14 cellular contexts compared by ENCODE assay signal in the genomic region with DNA sequence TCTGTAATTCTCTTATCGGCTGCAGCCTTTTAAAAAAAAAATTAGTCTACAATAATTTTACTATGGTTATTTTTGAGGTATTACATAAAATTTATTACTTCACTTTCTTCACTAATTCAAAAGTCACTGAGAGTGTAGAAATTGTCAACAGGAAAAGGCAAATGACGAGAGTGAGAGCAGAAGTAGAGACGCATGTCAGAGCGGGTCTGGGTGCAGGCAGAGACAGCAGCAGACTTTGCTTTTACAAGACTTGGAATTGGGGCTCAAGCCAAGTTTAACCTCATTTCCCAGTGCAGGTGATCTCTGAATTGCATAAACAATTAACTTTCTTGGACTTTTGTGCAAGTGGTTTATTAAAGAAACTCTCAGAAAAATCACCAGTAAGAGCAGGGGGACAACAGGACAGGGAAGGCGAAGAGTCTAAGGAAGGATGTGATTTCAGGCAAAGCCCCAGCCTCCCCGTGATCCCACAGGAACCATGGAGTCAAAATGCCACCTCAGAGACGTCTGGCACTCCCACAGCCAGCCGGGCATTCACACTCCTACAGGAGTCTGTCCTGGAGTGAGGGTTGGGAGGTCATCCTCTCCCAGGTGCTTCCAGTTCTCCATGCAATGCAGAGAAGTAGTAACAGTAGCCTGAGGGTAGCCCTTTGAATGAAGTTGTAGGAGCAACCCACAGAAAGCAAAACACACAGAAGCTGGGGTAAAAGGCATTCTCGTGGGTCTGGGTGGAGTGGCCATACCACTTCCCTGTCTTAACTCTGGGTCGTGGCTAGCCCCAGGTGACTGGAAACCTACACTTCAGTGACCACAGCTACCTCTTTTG.
DNase-seq lines count a peak whose midpoint lies in the region; ATAC-seq, FAIRE-seq and TF ChIP-seq lines count a peak whose summit lies in the region.
"Had no signal": no experiment of that assay in that cellular context is flagged by ENCODE, and none has a peak within 500 bp of the region (broad histone marks: within the 10 kb centered on the region; RNA-seq: fewer than 3 reads in every experiment).

No MANE protein-coding gene starts in this region.

- intact Hi-C loops in activated T-helper 2 cell treated with anti-CD3 and anti-CD28 coated beads, Interferon-gamma antibody, Interleukin-2, Interleukin-4, amounts not matched to agents 10 μg/mL and 5 μg/mL and 100 μg/mL, durations not matched to agents 14 hours and 24 hours and 36 hours (cut with micrococcal nuclease), result no loop called here
- intact Hi-C loops in lower lobe of right lung (cut with DNase I), result no loop called here

- peak overlapping the region; percentile 97 to 99 (median 99) for H3K27ac Mint-ChIP-seq in CD4-positive, CD25-positive, alpha-beta regulatory T cell
- H3K27ac Mint-ChIP-seq in activated T-helper 2 cell treated with anti-CD3 and anti-CD28 coated beads, Interferon-gamma antibody, Interleukin-2, Interleukin-4, amounts not matched to agents 10 μg/mL and 5 μg/mL and 100 μg/mL, durations not matched to agents 14 hours and 24 hours and 36 hours, result no peak overlapping the region
- H3K27ac Mint-ChIP-seq in stimulated activated effector memory CD8-positive, alpha-beta T cell treated with anti-CD3 and anti-CD28 coated beads, Interleukin-12 subunit alpha, Interleukin-12 subunit beta, amount 100 ng/mL, for 72 hours, result no peak overlapping the region

- ATAC-seq in CD4-positive, CD25-positive, alpha-beta regulatory T cell (ENCODE audit: low read depth in 2 of 2), result peak; percentile 84 to 88
- peak; percentile 65 to 78 for ATAC-seq in lower lobe of right lung
- no peak for ATAC-seq in HG03469 (IDR thresholded peaks at IDR 0.05; ENCODE audit: unreplicated experiment)
- no peak for ATAC-seq in stimulated activated effector memory CD8-positive, alpha-beta T cell treated with anti-CD3 and anti-CD28 coated beads, Interleukin-12 subunit alpha, Interleukin-12 subunit beta, amount 100 ng/mL, for 72 hours
- ATAC-seq in GM19328 (IDR thresholded peaks at IDR 0.05; ENCODE audit: unreplicated experiment), result no peak

- H3K4me1 ChIP-seq in CD4-positive, CD25-positive, alpha-beta regulatory T cell (ENCODE audit: control insufficient read depth, insufficient read depth, low read length, poor library complexity, severe bottlenecking), result peaks cover 5% of the 10 kb centered on the region
- H3K4me1 ChIP-seq in lower lobe of right lung, result peaks cover 7% of the 10 kb centered on the region
- H3K4me1 ChIP-seq: BLaER1 treated with 17β-estradiol and CSF1 and Interleukin-3, amounts not matched to agents 10 nM and 100 nM had no signal

- H3K4me3 ChIP-seq in CD4-positive, CD25-positive, alpha-beta regulatory T cell (ENCODE audit: low read depth, low read length), result no peak overlapping the region
- peak overlapping the region; percentile 0 for H3K4me3 ChIP-seq in lower lobe of right lung
- H3K4me3 ChIP-seq: BLaER1 treated with 17β-estradiol and CSF1 and Interleukin-3, amounts not matched to agents 10 nM and 100 nM; MG63 had no signal

- H3K9me3 Mint-ChIP-seq in CD4-positive, CD25-positive, alpha-beta regulatory T cell, result peaks cover 0 to 2% (median 0%) of the 10 kb centered on the region in 7 donors
- H3K9me3 Mint-ChIP-seq in activated T-helper 2 cell treated with anti-CD3 and anti-CD28 coated beads, Interferon-gamma antibody, Interleukin-2, Interleukin-4, amounts not matched to agents 10 μg/mL and 5 μg/mL and 100 μg/mL, durations not matched to agents 14 hours and 24 hours and 36 hours, result no peaks in the 10 kb centered on the region
- H3K9me3 Mint-ChIP-seq in stimulated activated effector memory CD8-positive, alpha-beta T cell treated with anti-CD3 and anti-CD28 coated beads, Interleukin-12 subunit alpha, Interleukin-12 subunit beta, amount 100 ng/mL, for 72 hours, result no peaks in the 10 kb centered on the region

- DNase-seq in CD4-positive, CD25-positive, alpha-beta regulatory T cell, result peak in 2 of 3 donors; percentile 52 to 68
- DNase-seq in H54 (ENCODE audit: insufficient read length, low spot score) (no peak), lower lobe of right lung (peak; percentile 52), NCI-H345 (lab: John Stamatoyannopoulos, UW) (no peak)
- DNase-seq in activated T-helper 2 cell treated with anti-CD3 and anti-CD28 coated beads, Interferon-gamma antibody, Interleukin-2, Interleukin-4, amounts not matched to agents 10 μg/mL and 5 μg/mL and 100 μg/mL, durations not matched to agents 14 hours and 24 hours and 36 hours (ENCODE audit: low spot score), result no peak
- DNase-seq in stimulated activated effector memory CD8-positive, alpha-beta T cell treated with anti-CD3 and anti-CD28 coated beads, Interleukin-12 subunit alpha, Interleukin-12 subunit beta, amount 100 ng/mL, for 72 hours (ENCODE audit: low spot score in 2 of 2), result no peak
- DNase-seq: central memory CD4-positive, alpha-beta T cell; erythroblast; MG63; Right ventricle myocardium superior; stimulated activated CD4-positive, alpha-beta T cell treated with anti-CD3 and anti-CD28 coated beads, Interleukin-4, amount 100 ng/mL, for 1 hour had no signal

- no peak for TF ChIP-seq POLR2A in H54 (IDR thresholded peaks at IDR 0.05; ENCODE audit: low read depth, low read length)

- H3K27me3 ChIP-seq in CD4-positive, CD25-positive, alpha-beta regulatory T cell (ENCODE audit: control insufficient read depth, insufficient read depth, low read length), result no peaks in the 10 kb centered on the region
- no peaks in the 10 kb centered on the region for H3K27me3 ChIP-seq in lower lobe of right lung (ENCODE audit: low read depth)
- H3K27me3 ChIP-seq: BLaER1 treated with 17β-estradiol and CSF1 and Interleukin-3, amounts not matched to agents 10 nM and 100 nM; MG63 had no signal

- peak overlapping the region; percentile 9 for H3K27ac ChIP-seq in CD4-positive, CD25-positive, alpha-beta regulatory T cell (ENCODE audit: insufficient read depth, low read length, poor library complexity, severe bottlenecking)
- H3K27ac ChIP-seq in lower lobe of right lung, result no peak overlapping the region
- H3K27ac ChIP-seq: BLaER1 treated with 17β-estradiol and CSF1 and Interleukin-3, amounts not matched to agents 10 nM and 100 nM had no signal

- no peaks in the 10 kb centered on the region for H3K36me3 ChIP-seq in CD4-positive, CD25-positive, alpha-beta regulatory T cell (ENCODE audit: control insufficient read depth, insufficient read depth, low read length)
- no peaks in the 10 kb centered on the region for H3K36me3 ChIP-seq in lower lobe of right lung
- H3K36me3 ChIP-seq: BLaER1 treated with 17β-estradiol and CSF1 and Interleukin-3, amounts not matched to agents 10 nM and 100 nM; MG63 had no signal

- H3K27me3 Mint-ChIP-seq in CD4-positive, CD25-positive, alpha-beta regulatory T cell, result peaks cover 1% of the 10 kb centered on the region
- no peaks in the 10 kb centered on the region for H3K27me3 Mint-ChIP-seq in activated T-helper 2 cell treated with anti-CD3 and anti-CD28 coated beads, Interferon-gamma antibody, Interleukin-2, Interleukin-4, amounts not matched to agents 10 μg/mL and 5 μg/mL and 100 μg/mL, durations not matched to agents 14 hours and 24 hours and 36 hours (ENCODE audit: low read depth)

- H3K4me1 Mint-ChIP-seq in CD4-positive, CD25-positive, alpha-beta regulatory T cell, result peaks cover 6 to 36% (median 14%) of the 10 kb centered on the region in 4 donors
- peaks cover 6% of the 10 kb centered on the region for H3K4me1 Mint-ChIP-seq in activated T-helper 2 cell treated with anti-CD3 and anti-CD28 coated beads, Interferon-gamma antibody, Interleukin-2, Interleukin-4, amounts not matched to agents 10 μg/mL and 5 μg/mL and 100 μg/mL, durations not matched to agents 14 hours and 24 hours and 36 hours (ENCODE audit: low read depth)
- H3K4me1 Mint-ChIP-seq in stimulated activated effector memory CD8-positive, alpha-beta T cell treated with anti-CD3 and anti-CD28 coated beads, Interleukin-12 subunit alpha, Interleukin-12 subunit beta, amount 100 ng/mL, for 72 hours, result peaks cover 5% of the 10 kb centered on the region

- FAIRE-seq in H54 (lab: Jason Lieb, UNC), result peak; percentile 52

- TF ChIP-seq CTCF in lower lobe of right lung (IDR thresholded peaks at IDR 0.05), result no peak

- no peaks in the 10 kb centered on the region for H3K9me3 ChIP-seq in CD4-positive, CD25-positive, alpha-beta regulatory T cell (ENCODE audit: control insufficient read depth in 2 of 2, low read length in 2 of 2)
- peaks cover under 1% of the 10 kb centered on the region for H3K9me3 ChIP-seq in lower lobe of right lung
- H3K9me3 ChIP-seq: MG63 had no signal

- H3K36me3 Mint-ChIP-seq in CD4-positive, CD25-positive, alpha-beta regulatory T cell, result peaks cover under 1% of the 10 kb centered on the region
- H3K36me3 Mint-ChIP-seq in activated T-helper 2 cell treated with anti-CD3 and anti-CD28 coated beads, Interferon-gamma antibody, Interleukin-2, Interleukin-4, amounts not matched to agents 10 μg/mL and 5 μg/mL and 100 μg/mL, durations not matched to agents 14 hours and 24 hours and 36 hours (ENCODE audit: low read depth), result peaks cover under 1% of the 10 kb centered on the region
- no peaks in the 10 kb centered on the region for H3K36me3 Mint-ChIP-seq in stimulated activated effector memory CD8-positive, alpha-beta T cell treated with anti-CD3 and anti-CD28 coated beads, Interleukin-12 subunit alpha, Interleukin-12 subunit beta, amount 100 ng/mL, for 72 hours

- peak overlapping the region; percentile 4 to 84 (median 62) for H3K4me3 Mint-ChIP-seq in CD4-positive, CD25-positive, alpha-beta regulatory T cell
- peak overlapping the region; percentile 0 for H3K4me3 Mint-ChIP-seq in activated T-helper 2 cell treated with anti-CD3 and anti-CD28 coated beads, Interferon-gamma antibody, Interleukin-2, Interleukin-4, amounts not matched to agents 10 μg/mL and 5 μg/mL and 100 μg/mL, durations not matched to agents 14 hours and 24 hours and 36 hours (ENCODE audit: low read depth)
- no peak overlapping the region for H3K4me3 Mint-ChIP-seq in stimulated activated effector memory CD8-positive, alpha-beta T cell treated with anti-CD3 and anti-CD28 coated beads, Interleukin-12 subunit alpha, Interleukin-12 subunit beta, amount 100 ng/mL, for 72 hours

Comparison
In these comparisons a context has a peak if more than half of its experiments do, and no peak if none do; other contexts are left out.
1. ATAC-seq: peak in CD4-positive, CD25-positive, alpha-beta regulatory T cell (2 of 2) and lower lobe of right lung (2 of 2); none in HG03469 (single experiment), stimulated activated effector memory CD8-positive, alpha-beta T cell treated with anti-CD3 and anti-CD28 coated beads, Interleukin-12 subunit alpha, Interleukin-12 subunit beta, amount 100 ng/mL, for 72 hours (single experiment) and GM19328 (single experiment).
2. DNase-seq: peak in CD4-positive, CD25-positive, alpha-beta regulatory T cell (2 of 3) and lower lobe of right lung (single experiment); none in H54 (single experiment), activated T-helper 2 cell treated with anti-CD3 and anti-CD28 coated beads, Interferon-gamma antibody, Interleukin-2, Interleukin-4, amounts not matched to agents 10 μg/mL and 5 μg/mL and 100 μg/mL, durations not matched to agents 14 hours and 24 hours and 36 hours (single experiment), NCI-H345 (single experiment) and stimulated activated effector memory CD8-positive, alpha-beta T cell treated with anti-CD3 and anti-CD28 coated beads, Interleukin-12 subunit alpha, Interleukin-12 subunit beta, amount 100 ng/mL, for 72 hours (0 of 2).
3. H3K27ac Mint-ChIP-seq: peak in CD4-positive, CD25-positive, alpha-beta regulatory T cell (3 of 3); none in activated T-helper 2 cell treated with anti-CD3 and anti-CD28 coated beads, Interferon-gamma antibody, Interleukin-2, Interleukin-4, amounts not matched to agents 10 μg/mL and 5 μg/mL and 100 μg/mL, durations not matched to agents 14 hours and 24 hours and 36 hours (single experiment) and stimulated activated effector memory CD8-positive, alpha-beta T cell treated with anti-CD3 and anti-CD28 coated beads, Interleukin-12 subunit alpha, Interleukin-12 subunit beta, amount 100 ng/mL, for 72 hours (single experiment).